Comparison of ENCODE assay signal across 1 cellular context in genomic region chr2:187461294-187462261, GRCh38.
TF ChIP-seq lines count a peak whose summit lies in the region.

No MANE protein-coding gene starts in this region.

TF ChIP-seq in HepG2, 621 proteins besides CTCF, POLR2A, EP300 and RAD21 (continued from another document and continues in another):
- TF ChIP-seq ELF4 (CRISPR knock-in tag; IDR thresholded peaks at IDR 0.05; ENCODE audit: borderline replicate concordance) (peak; percentile 74; the same call in 1 of the 2 replicates), ZBTB38 (CRISPR knock-in tag; IDR thresholded peaks at IDR 0.05) (peak; percentile 95), ZNF274 (CRISPR knock-in tag; IDR thresholded peaks at IDR 0.05) (peak; percentile 89), CEBPG (CRISPR knock-in tag; IDR thresholded peaks at IDR 0.05) (no peak), NFKBIZ (CRISPR knock-in tag; IDR thresholded peaks at IDR 0.05) (peak; percentile 85), ZFP62 (CRISPR knock-in tag; IDR thresholded peaks at IDR 0.05) (no peak), ZSCAN31 (CRISPR knock-in tag; IDR thresholded peaks at IDR 0.05; ENCODE audit: low read depth) (peak; percentile 76), BORCS8-MEF2B (CRISPR knock-in tag; IDR thresholded peaks at IDR 0.05) (peak; percentile 89; the same call in 1 of the 2 replicates), NFIC (IDR thresholded peaks at IDR 0.05; ENCODE audit: low read length) (0 out of 2 replicates have a peak, but pooled peaks have one; percentile 20), MIER3 (CRISPR knock-in tag; IDR thresholded peaks at IDR 0.05; ENCODE audit: borderline replicate concordance) (peak; percentile 64; the same call in 1 of the 2 replicates), ZNF691 (CRISPR knock-in tag; IDR thresholded peaks at IDR 0.05; ENCODE audit: borderline replicate concordance, low read depth) (peak; percentile 94; the same call in 1 of the 2 replicates), ASH2L (IDR thresholded peaks at IDR 0.05; ENCODE audit: insufficient read length, low read depth, low read length) (peak; percentile 81), FOSL2 (CRISPR knock-in tag; IDR thresholded peaks at IDR 0.05) (peak; percentile 56; the same call in 1 of the 2 replicates), ZBTB2 (CRISPR knock-in tag; IDR thresholded peaks at IDR 0.05; ENCODE audit: low read depth) (no peak), ZNF124 (CRISPR knock-in tag; IDR thresholded peaks at IDR 0.05) (no peak), HMGXB3 (CRISPR knock-in tag; IDR thresholded peaks at IDR 0.05; ENCODE audit: borderline replicate concordance) (peak; percentile 69), PHF21A (CRISPR knock-in tag; IDR thresholded peaks at IDR 0.05) (peak; percentile 69), MED8 (CRISPR knock-in tag; IDR thresholded peaks at IDR 0.05; ENCODE audit: insufficient replicate concordance) (no peak), MTF2 (CRISPR knock-in tag; IDR thresholded peaks at IDR 0.05; ENCODE audit: borderline replicate concordance) (peak; percentile 69; the same call in 1 of the 2 replicates), ZNF44 (CRISPR knock-in tag; IDR thresholded peaks at IDR 0.05) (no peak; the same call in 1 of the 2 replicates), FOXJ3 (CRISPR knock-in tag; IDR thresholded peaks at IDR 0.05; ENCODE audit: borderline replicate concordance) (no peak), ZNF510 (CRISPR knock-in tag; IDR thresholded peaks at IDR 0.05; ENCODE audit: low read depth) (no peak), ERF (CRISPR knock-in tag; IDR thresholded peaks at IDR 0.05) (peak; percentile 73; the same call in 1 of the 2 replicates), DZIP1 (CRISPR knock-in tag; IDR thresholded peaks at IDR 0.05) (no peak), ZNF598 (CRISPR knock-in tag; IDR thresholded peaks at IDR 0.05; ENCODE audit: borderline replicate concordance) (peak; percentile 55; the same call in 1 of the 2 replicates), ZNF563 (CRISPR knock-in tag; IDR thresholded peaks at IDR 0.05) (peak; percentile 64; the same call in 1 of the 2 replicates), KDM6A (CRISPR knock-in tag; IDR thresholded peaks at IDR 0.05; ENCODE audit: low read depth) (no peak), TCF12 (IDR thresholded peaks at IDR 0.05) (no peak), TCF12 (CRISPR knock-in tag; IDR thresholded peaks at IDR 0.05) (0 out of 2 replicates have a peak, but pooled peaks have one; percentile 62), ELF1 (CRISPR knock-in tag; IDR thresholded peaks at IDR 0.05) (peak; percentile 90), NAIF1 (CRISPR knock-in tag; IDR thresholded peaks at IDR 0.05; ENCODE audit: borderline replicate concordance) (peak; percentile 76; the same call in 1 of the 2 replicates), ZNF558 (CRISPR knock-in tag; IDR thresholded peaks at IDR 0.05; ENCODE audit: borderline replicate concordance) (no peak; the same call in 1 of the 2 replicates), POLR2G (IDR thresholded peaks at IDR 0.05; ENCODE audit: low read depth, low read length) (peak; percentile 86), TP53 (CRISPR knock-in tag; conservative IDR thresholded peaks at IDR 0.05) (no peak), ARNT (IDR thresholded peaks at IDR 0.05) (no peak), PITX1 (CRISPR knock-in tag; IDR thresholded peaks at IDR 0.05) (peak; percentile 87)
- TF ChIP-seq, protein P1, sequence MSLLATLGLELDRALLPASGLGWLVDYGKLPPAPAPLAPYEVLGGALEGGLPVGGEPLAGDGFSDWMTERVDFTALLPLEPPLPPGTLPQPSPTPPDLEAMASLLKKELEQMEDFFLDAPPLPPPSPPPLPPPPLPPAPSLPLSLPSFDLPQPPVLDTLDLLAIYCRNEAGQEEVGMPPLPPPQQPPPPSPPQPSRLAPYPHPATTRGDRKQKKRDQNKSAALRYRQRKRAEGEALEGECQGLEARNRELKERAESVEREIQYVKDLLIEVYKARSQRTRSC (CRISPR knock-in tag; IDR thresholded peaks at IDR 0.05; ENCODE audit: low read depth): no peak
- TF ChIP-seq, protein P2, sequence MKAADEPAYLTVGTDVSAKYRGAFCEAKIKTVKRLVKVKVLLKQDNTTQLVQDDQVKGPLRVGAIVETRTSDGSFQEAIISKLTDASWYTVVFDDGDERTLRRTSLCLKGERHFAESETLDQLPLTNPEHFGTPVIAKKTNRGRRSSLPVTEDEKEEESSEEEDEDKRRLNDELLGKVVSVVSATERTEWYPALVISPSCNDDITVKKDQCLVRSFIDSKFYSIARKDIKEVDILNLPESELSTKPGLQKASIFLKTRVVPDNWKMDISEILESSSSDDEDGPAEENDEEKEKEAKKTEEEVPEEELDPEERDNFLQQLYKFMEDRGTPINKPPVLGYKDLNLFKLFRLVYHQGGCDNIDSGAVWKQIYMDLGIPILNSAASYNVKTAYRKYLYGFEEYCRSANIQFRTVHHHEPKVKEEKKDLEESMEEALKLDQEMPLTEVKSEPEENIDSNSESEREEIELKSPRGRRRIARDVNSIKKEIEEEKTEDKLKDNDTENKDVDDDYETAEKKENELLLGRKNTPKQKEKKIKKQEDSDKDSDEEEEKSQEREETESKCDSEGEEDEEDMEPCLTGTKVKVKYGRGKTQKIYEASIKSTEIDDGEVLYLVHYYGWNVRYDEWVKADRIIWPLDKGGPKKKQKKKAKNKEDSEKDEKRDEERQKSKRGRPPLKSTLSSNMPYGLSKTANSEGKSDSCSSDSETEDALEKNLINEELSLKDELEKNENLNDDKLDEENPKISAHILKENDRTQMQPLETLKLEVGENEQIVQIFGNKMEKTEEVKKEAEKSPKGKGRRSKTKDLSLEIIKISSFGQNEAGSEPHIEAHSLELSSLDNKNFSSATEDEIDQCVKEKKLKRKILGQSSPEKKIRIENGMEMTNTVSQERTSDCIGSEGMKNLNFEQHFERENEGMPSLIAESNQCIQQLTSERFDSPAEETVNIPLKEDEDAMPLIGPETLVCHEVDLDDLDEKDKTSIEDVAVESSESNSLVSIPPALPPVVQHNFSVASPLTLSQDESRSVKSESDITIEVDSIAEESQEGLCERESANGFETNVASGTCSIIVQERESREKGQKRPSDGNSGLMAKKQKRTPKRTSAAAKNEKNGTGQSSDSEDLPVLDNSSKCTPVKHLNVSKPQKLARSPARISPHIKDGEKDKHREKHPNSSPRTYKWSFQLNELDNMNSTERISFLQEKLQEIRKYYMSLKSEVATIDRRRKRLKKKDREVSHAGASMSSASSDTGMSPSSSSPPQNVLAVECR (CRISPR knock-in tag; IDR thresholded peaks at IDR 0.05; ENCODE audit: borderline replicate concordance): peak; percentile 75; the same call in 1 of the 2 replicates
- TF ChIP-seq, protein P3, sequence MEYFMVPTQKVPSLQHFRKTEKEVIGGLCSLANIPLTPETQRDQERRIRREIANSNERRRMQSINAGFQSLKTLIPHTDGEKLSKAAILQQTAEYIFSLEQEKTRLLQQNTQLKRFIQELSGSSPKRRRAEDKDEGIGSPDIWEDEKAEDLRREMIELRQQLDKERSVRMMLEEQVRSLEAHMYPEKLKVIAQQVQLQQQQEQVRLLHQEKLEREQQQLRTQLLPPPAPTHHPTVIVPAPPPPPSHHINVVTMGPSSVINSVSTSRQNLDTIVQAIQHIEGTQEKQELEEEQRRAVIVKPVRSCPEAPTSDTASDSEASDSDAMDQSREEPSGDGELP (IDR thresholded peaks at IDR 0.05; ENCODE audit: borderline replicate concordance, low read depth): peak; percentile 60; the same call in 1 of the 2 replicates
- TF ChIP-seq, protein P4, sequence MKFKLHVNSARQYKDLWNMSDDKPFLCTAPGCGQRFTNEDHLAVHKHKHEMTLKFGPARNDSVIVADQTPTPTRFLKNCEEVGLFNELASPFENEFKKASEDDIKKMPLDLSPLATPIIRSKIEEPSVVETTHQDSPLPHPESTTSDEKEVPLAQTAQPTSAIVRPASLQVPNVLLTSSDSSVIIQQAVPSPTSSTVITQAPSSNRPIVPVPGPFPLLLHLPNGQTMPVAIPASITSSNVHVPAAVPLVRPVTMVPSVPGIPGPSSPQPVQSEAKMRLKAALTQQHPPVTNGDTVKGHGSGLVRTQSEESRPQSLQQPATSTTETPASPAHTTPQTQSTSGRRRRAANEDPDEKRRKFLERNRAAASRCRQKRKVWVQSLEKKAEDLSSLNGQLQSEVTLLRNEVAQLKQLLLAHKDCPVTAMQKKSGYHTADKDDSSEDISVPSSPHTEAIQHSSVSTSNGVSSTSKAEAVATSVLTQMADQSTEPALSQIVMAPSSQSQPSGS (CRISPR knock-in tag; IDR thresholded peaks at IDR 0.05): peak; percentile 91
- TF ChIP-seq, protein P5, sequence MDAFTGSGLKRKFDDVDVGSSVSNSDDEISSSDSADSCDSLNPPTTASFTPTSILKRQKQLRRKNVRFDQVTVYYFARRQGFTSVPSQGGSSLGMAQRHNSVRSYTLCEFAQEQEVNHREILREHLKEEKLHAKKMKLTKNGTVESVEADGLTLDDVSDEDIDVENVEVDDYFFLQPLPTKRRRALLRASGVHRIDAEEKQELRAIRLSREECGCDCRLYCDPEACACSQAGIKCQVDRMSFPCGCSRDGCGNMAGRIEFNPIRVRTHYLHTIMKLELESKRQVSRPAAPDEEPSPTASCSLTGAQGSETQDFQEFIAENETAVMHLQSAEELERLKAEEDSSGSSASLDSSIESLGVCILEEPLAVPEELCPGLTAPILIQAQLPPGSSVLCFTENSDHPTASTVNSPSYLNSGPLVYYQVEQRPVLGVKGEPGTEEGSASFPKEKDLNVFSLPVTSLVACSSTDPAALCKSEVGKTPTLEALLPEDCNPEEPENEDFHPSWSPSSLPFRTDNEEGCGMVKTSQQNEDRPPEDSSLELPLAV (CRISPR knock-in tag; conservative IDR thresholded peaks at IDR 0.05; ENCODE audit: low read depth): no peak
- TF ChIP-seq, protein P6, sequence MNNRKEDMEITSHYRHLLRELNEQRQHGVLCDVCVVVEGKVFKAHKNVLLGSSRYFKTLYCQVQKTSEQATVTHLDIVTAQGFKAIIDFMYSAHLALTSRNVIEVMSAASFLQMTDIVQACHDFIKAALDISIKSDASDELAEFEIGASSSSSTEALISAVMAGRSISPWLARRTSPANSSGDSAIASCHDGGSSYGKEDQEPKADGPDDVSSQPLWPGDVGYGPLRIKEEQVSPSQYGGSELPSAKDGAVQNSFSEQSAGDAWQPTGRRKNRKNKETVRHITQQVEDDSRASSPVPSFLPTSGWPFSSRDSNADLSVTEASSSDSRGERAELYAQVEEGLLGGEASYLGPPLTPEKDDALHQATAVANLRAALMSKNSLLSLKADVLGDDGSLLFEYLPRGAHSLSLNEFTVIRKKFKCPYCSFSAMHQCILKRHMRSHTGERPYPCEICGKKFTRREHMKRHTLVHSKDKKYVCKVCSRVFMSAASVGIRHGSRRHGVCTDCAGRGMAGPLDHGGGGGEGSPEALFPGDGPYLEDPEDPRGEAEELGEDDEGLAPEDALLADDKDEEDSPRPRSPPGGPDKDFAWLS (CRISPR knock-in tag; IDR thresholded peaks at IDR 0.05; ENCODE audit: borderline replicate concordance): no peak
